21 cellular contexts compared by ENCODE assay signal in the genomic region with DNA sequence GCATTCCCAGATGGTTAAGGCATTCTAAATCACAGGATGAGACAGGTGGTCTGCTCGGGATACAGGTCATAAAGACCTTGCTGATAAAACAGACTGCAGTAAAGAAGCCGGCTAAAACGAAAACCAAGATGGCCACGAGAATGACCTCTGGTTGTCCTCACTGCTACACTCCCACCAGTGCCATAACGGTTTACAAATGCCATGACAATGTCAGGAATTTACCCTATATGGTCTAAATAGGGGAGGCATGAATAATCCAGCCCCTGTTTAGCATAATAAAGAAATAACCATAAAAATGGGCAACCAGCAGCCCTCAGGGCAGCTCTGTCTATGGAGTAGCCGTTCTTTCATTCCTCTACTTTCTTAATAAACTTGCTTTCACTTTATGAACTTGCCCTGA.
"Had no signal": no experiment of that assay in that cellular context is flagged by ENCODE, and none has a peak within 500 bp of the region (broad histone marks: within the 10 kb centered on the region; RNA-seq: fewer than 3 reads in every experiment).

No MANE protein-coding gene starts in this region.

- H3K27me3 Mint-ChIP-seq: effector memory CD8-positive, alpha-beta T cell; natural killer cell treated with Interleukin-12 subunit alpha and Interleukin-12 subunit beta and Interleukin-15 and Interleukin-18, amount 100 ng/mL, for 72 hours had no signal

- H3K27ac ChIP-seq: epithelial cell of prostate, esophagus muscularis mucosa, gastrocnemius medialis, heart right ventricle, left ventricle myocardium inferior, pancreas, prostate gland, sigmoid colon, skin epidermis had no signal

- H3K9me3 ChIP-seq: esophagus muscularis mucosa, gastrocnemius medialis, left ventricle myocardium inferior, pancreas, prostate gland, sigmoid colon had no signal

- H3K4me3 Mint-ChIP-seq: effector memory CD8-positive, alpha-beta T cell; natural killer cell treated with Interleukin-12 subunit alpha and Interleukin-12 subunit beta and Interleukin-15 and Interleukin-18, amount 100 ng/mL, for 72 hours had no signal

- H3K4me1 ChIP-seq: esophagus muscularis mucosa, gastrocnemius medialis, heart right ventricle, left ventricle myocardium inferior, pancreas, prostate gland, sigmoid colon had no signal

- H3K36me3 ChIP-seq: esophagus muscularis mucosa, gastrocnemius medialis, heart right ventricle, left ventricle myocardium inferior, pancreas, prostate gland, sigmoid colon had no signal

- ATAC-seq: effector memory CD8-positive, alpha-beta T cell; gastrocnemius medialis; heart right ventricle; left cardiac atrium; natural killer cell treated with Interleukin-12 subunit alpha and Interleukin-12 subunit beta and Interleukin-15 and Interleukin-18, amount 100 ng/mL, for 72 hours; pancreas had no signal

- H3K27me3 ChIP-seq: esophagus muscularis mucosa, gastrocnemius medialis, heart right ventricle, pancreas, sigmoid colon had no signal

- DNase-seq: effector memory CD8-positive, alpha-beta T cell; gastrocnemius medialis; heart right ventricle; hypothalamus; kidney; left cardiac atrium; left ventricle myocardium inferior; mesenchymal stem cell; midbrain; occipital lobe; pancreas; sigmoid colon; stimulated activated CD4-positive, alpha-beta T cell treated with anti-CD3 and anti-CD28 coated beads, Interleukin-12 subunit alpha, Interleukin-12 subunit beta, amount 100 ng/mL, for 4 hours; stimulated activated naive CD4-positive, alpha-beta T cell treated with Interleukin-2 at 50 U/mL for 16 hours; trophoblast cell had no signal

- H3K4me3 ChIP-seq: esophagus muscularis mucosa, gastrocnemius medialis, heart right ventricle, left ventricle myocardium inferior, lung, pancreas, prostate gland, sigmoid colon, skin epidermis had no signal

- H3K27ac Mint-ChIP-seq: effector memory CD8-positive, alpha-beta T cell; natural killer cell treated with Interleukin-12 subunit alpha and Interleukin-12 subunit beta and Interleukin-15 and Interleukin-18, amount 100 ng/mL, for 72 hours had no signal
